Comparison of ENCODE assay signal across 8 cellular contexts in genomic region chr16:71896688-71897368, GRCh38. TPM values are rescaled to one million over a fixed set of nuclear protein-coding genes. Genes with fewer than 3 reads are reported as not detected.
DNase-seq lines count a peak whose midpoint lies in the region; ATAC-seq, FAIRE-seq and TF ChIP-seq lines count a peak whose summit lies in the region.

No MANE protein-coding gene starts in this region.

- H3K9me3 ChIP-seq in CD4-positive, alpha-beta memory T cell (ENCODE audit: control insufficient read depth in 1 of 2, low read length in 2 of 2) = no peaks in the 10 kb centered on the region
- no peaks in the 10 kb centered on the region for H3K9me3 ChIP-seq in endodermal cell (ENCODE audit: control insufficient read depth, low read length)
- H3K9me3 ChIP-seq in neutrophil = no peaks in the 10 kb centered on the region

- no peaks in the 10 kb centered on the region for H3K36me3 ChIP-seq in CD4-positive, alpha-beta memory T cell (ENCODE audit: insufficient read depth, low read length)
- peaks cover 24% of the 10 kb centered on the region for H3K36me3 ChIP-seq in endodermal cell (ENCODE audit: control insufficient read depth, insufficient read depth, low read length)
- H3K36me3 ChIP-seq in neutrophil = no peaks in the 10 kb centered on the region

- no peak for FAIRE-seq in GM19239 (lab: Jason Lieb, UNC)

- peaks cover 21 to 66% (median 37%) of the 10 kb centered on the region in 4 donors for H3K4me1 Mint-ChIP-seq in CD4-positive, alpha-beta memory T cell
- H3K4me1 Mint-ChIP-seq in endodermal cell = peaks cover 7% of the 10 kb centered on the region

- no peak for DNase-seq in CD4-positive, alpha-beta memory T cell
- peak; percentile 15 for DNase-seq in NB4 (ENCODE audit: low read depth)
- no peak for DNase-seq in endodermal cell
- DNase-seq in G401 (ENCODE audit: low spot score) = no peak
- DNase-seq in GM19239 (ENCODE audit: insufficient read length, low spot score) = no peak

- no peak for TF ChIP-seq POLR2A in NB4 (IDR thresholded peaks at IDR 0.05; ENCODE audit: extremely low read depth, insufficient read length)

- no peaks in the 10 kb centered on the region for H3K27me3 ChIP-seq in CD4-positive, alpha-beta memory T cell (ENCODE audit: insufficient read depth, low read length)
- H3K27me3 ChIP-seq in endodermal cell (ENCODE audit: control insufficient read depth, insufficient read depth, low read length, poor library complexity, severe bottlenecking) (no peaks in the 10 kb centered on the region), neutrophil (no peaks in the 10 kb centered on the region)

- peak overlapping the region; percentile 97 for H3K9ac ChIP-seq in endodermal cell (ENCODE audit: extremely low read depth, low read length, poor library complexity, severe bottlenecking)

- CTCF ChIA-PET in CD4-positive, alpha-beta memory T cell (lab: Charles Lee; ENCODE audit: partially characterized antibody) = interaction anchor here (0.7 to 8.1 kb wide), 3 partner anchors 11 to 32 kb away, joined by 3 to 116 read pairs (median 3); partner anchors contain the start of gene ZNF821

- peaks cover 2 to 25% of the 10 kb centered on the region in 2 donors for H3K36me3 Mint-ChIP-seq in CD4-positive, alpha-beta memory T cell
- peaks cover 28% of the 10 kb centered on the region for H3K36me3 Mint-ChIP-seq in endodermal cell (ENCODE audit: low read depth)

- in situ Hi-C loops in G401 (cut with HindIII; ENCODE audit: low sequenced_read_pairs) = no loop called here

- 65% methylated on average over 13 of the region's 15 CpGs; no CpG with 5 or more reads in 1 of the 2 experiments for WGBS in endodermal cell (ENCODE audit: insufficient coverage in 1 of 2, insufficient read length in 1 of 2), 2 experiments

- H3K4me1 ChIP-seq in CD4-positive, alpha-beta memory T cell (ENCODE audit: insufficient read depth, low read length) = peaks cover 61% of the 10 kb centered on the region
- H3K4me1 ChIP-seq in endodermal cell (ENCODE audit: control insufficient read depth, insufficient read depth, low read length) (no peaks in the 10 kb centered on the region), neutrophil (ENCODE audit: control insufficient read depth in 1 of 2, insufficient read depth in 1 of 2, low read depth in 1 of 2, low read length in 1 of 2) (peaks cover 43 to 49% of the 10 kb centered on the region in 2 experiments)

- H3K27me3 Mint-ChIP-seq in CD4-positive, alpha-beta memory T cell = no peaks in the 10 kb centered on the region
- no peaks in the 10 kb centered on the region for H3K27me3 Mint-ChIP-seq in endodermal cell (ENCODE audit: insufficient read depth)

- no peak for ATAC-seq in GM21515 (IDR thresholded peaks at IDR 0.05; ENCODE audit: unreplicated experiment)
- ATAC-seq in esophagus mucosa = no peak

- POLR2A ChIA-PET in CD4-positive, alpha-beta memory T cell (lab: Charles Lee; ENCODE audit: partially characterized antibody) = interaction anchor here (4.5 to 10.8 kb wide), 2 partner anchors 14 to 88 kb away, joined by 92 to 225 read pairs; partner anchors contain the start of genes AP1G1 and ZNF821

- peak overlapping the region; percentile 75 to 99 (median 96) for H3K27ac Mint-ChIP-seq in CD4-positive, alpha-beta memory T cell
- peak overlapping the region; percentile 88 for H3K27ac Mint-ChIP-seq in endodermal cell

- H3K4me3 Mint-ChIP-seq in CD4-positive, alpha-beta memory T cell = peak overlapping the region; percentile 79 to 98 (median 94)
- peak overlapping the region; percentile 99 for H3K4me3 Mint-ChIP-seq in endodermal cell

- H3K27ac ChIP-seq in CD4-positive, alpha-beta memory T cell (ENCODE audit: low read depth, low read length) = peak overlapping the region; percentile 90
- H3K27ac ChIP-seq in endodermal cell (ENCODE audit: low read depth, low read length) (no peak overlapping the region), neutrophil (peak overlapping the region; percentile 87)

- H3K4me3 ChIP-seq in CD4-positive, alpha-beta memory T cell (ENCODE audit: low read length in 2 of 2) = peak overlapping the region; percentile 57 to 99
- H3K4me3 ChIP-seq in NB4 (ENCODE audit: low read depth, low read length) = peak overlapping the region; percentile 96
- H3K4me3 ChIP-seq in endodermal cell (ENCODE audit: low read length) = peak overlapping the region; percentile 99
- H3K4me3 ChIP-seq in neutrophil (ENCODE audit: low read depth in 1 of 2, low read length in 1 of 2) = peak overlapping the region; percentile 71 to 75

- intact Hi-C loops in CD4-positive, alpha-beta memory T cell (cut with micrococcal nuclease) = no loop called here

- no peaks in the 10 kb centered on the region for H3K9me3 Mint-ChIP-seq in CD4-positive, alpha-beta memory T cell
- H3K9me3 Mint-ChIP-seq in endodermal cell = no peaks in the 10 kb centered on the region

- TF ChIP-seq CTCF in NB4 (IDR thresholded peaks at IDR 0.05; ENCODE audit: low read depth, low read length) = no peak
- no peak for TF ChIP-seq CTCF in endodermal cell (conservative IDR thresholded peaks at IDR 0.05)
- no peak for TF ChIP-seq CTCF in neutrophil (IDR thresholded peaks at IDR 0.05)

RNA-seq across cellular contexts. Expression of gene IST1, which starts 1.5 kb away (rescaled TPM):
- 100 to 1,000 TPM; 282 to 287 TPM for total RNA-seq in CD4-positive, alpha-beta memory T cell
- polyA plus RNA-seq in CD4-positive, alpha-beta memory T cell = 100 to 1,000 TPM; 180 to 181 TPM
- total RNA-seq in endodermal cell (100 to 1,000 TPM; 259 to 319 TPM), esophagus mucosa (86.7 TPM)
- 272 TPM for polyA plus RNA-seq in endodermal cell (2013, experiment 1 of 2)
- 254 TPM for polyA plus RNA-seq in endodermal cell (2013, experiment 2 of 2)
- 162 and 187 TPM in 2 replicates for total RNA-seq in G401 (2014; rRNA removed; shearing (Covaris generic))

RNA-seq across cellular contexts. Expression of gene ZNF821, which starts 12.8 kb away (rescaled TPM):
- total RNA-seq in CD4-positive, alpha-beta memory T cell = 1 to 10 TPM; 8.0 to 9.7 TPM
- polyA plus RNA-seq in CD4-positive, alpha-beta memory T cell = 10 to 100 TPM in 1 of 2 donors, 1 to 10 TPM in 1; 9.7 to 10.4 TPM
- total RNA-seq in endodermal cell (10 to 100 TPM; 12.1 to 12.8 TPM), esophagus mucosa (4.7 TPM)
- polyA plus RNA-seq in endodermal cell (2013, experiment 1 of 2) = 26.3 TPM
- polyA plus RNA-seq in endodermal cell (2013, experiment 2 of 2) = 20.7 TPM
- total RNA-seq in G401 (2014; rRNA removed; shearing (Covaris generic)) = 24.7 and 27.7 TPM in 2 replicates

RNA-seq across cellular contexts. Expression of gene ATXN1L, which starts 51.1 kb away (rescaled TPM):
- total RNA-seq in CD4-positive, alpha-beta memory T cell = 10 to 100 TPM; 29.6 to 31.6 TPM
- polyA plus RNA-seq in CD4-positive, alpha-beta memory T cell = 10 to 100 TPM; 10.0 to 10.5 TPM
- total RNA-seq in endodermal cell (10 to 100 TPM; 28.9 to 30.7 TPM), esophagus mucosa (12.5 TPM)
- 16.6 TPM for polyA plus RNA-seq in endodermal cell (2013, experiment 1 of 2)
- polyA plus RNA-seq in endodermal cell (2013, experiment 2 of 2) = 17.4 TPM
- total RNA-seq in G401 (2014; rRNA removed; shearing (Covaris generic)) = 5.7 and 6.8 TPM in 2 replicates
